9 cellular contexts compared by ENCODE assay signal in genomic region chr5:176610430-176610763, GRCh38. TPM values are rescaled to one million over a fixed set of nuclear protein-coding genes. Genes with fewer than 3 reads are reported as not detected.
DNase-seq lines count a peak whose midpoint lies in the region; ATAC-seq and TF ChIP-seq lines count a peak whose summit lies in the region.
"Had no signal": no experiment of that assay in that cellular context is flagged by ENCODE, and none has a peak within 500 bp of the region (broad histone marks: within the 10 kb centered on the region; RNA-seq: fewer than 3 reads in every experiment).

No MANE protein-coding gene starts in this region.

- intact Hi-C loops in activated CD4-positive, alpha-beta memory T cell treated with anti-CD3 and anti-CD28 coated beads for 36 hours (cut with micrococcal nuclease) = no loop called here

- peaks cover 6 to 20% (median 11%) of the 10 kb centered on the region in 4 donors for H3K4me1 ChIP-seq in upper lobe of left lung

- no peak for TF ChIP-seq CTCF in GM06990 (IDR thresholded peaks at IDR 0.05; ENCODE audit: insufficient read depth, low read length, poor library complexity, severe bottlenecking)
- TF ChIP-seq CTCF in upper lobe of left lung (IDR thresholded peaks at IDR 0.05) = no peak

- no peaks in the 10 kb centered on the region for H3K9me3 Mint-ChIP-seq in activated CD4-positive, alpha-beta memory T cell treated with anti-CD3 and anti-CD28 coated beads for 36 hours
- peaks cover 0 to 1% (median 0%) of the 10 kb centered on the region in 6 donors for H3K9me3 Mint-ChIP-seq in immature natural killer cell

- peak; percentile 10 for ATAC-seq in HG02588 (IDR thresholded peaks at IDR 0.05; ENCODE audit: unreplicated experiment)
- ATAC-seq in upper lobe of left lung (ENCODE audit: low FRiP score in 2 of 2) = no peak

- H3K4me3 ChIP-seq in GM06990 (replicated peaks; ENCODE audit: low read depth, low read length) = peak overlapping the region; percentile 73
- H3K4me3 ChIP-seq in upper lobe of left lung = peak overlapping the region; percentile 72 to 89 (median 78)

- DNase-seq in GM06990 (ENCODE audit: extremely low read depth, insufficient read length) (no peak), immature natural killer cell (no peak), upper lobe of left lung (peak in 1 of 2 donors; percentile 76), cortex of kidney (lab: John Stamatoyannopoulos, UW) (no peak), midbrain (lab: John Stamatoyannopoulos, UW) (no peak), NOMO-1 treated with DMSO at 0.1 percent for 48 hours (lab: John Stamatoyannopoulos, UW; ENCODE audit: unreplicated experiment) (no peak)
- no peak for DNase-seq in activated CD4-positive, alpha-beta memory T cell treated with anti-CD3 and anti-CD28 coated beads for 36 hours

- POLR2A ChIA-PET in activated CD4-positive, alpha-beta memory T cell treated with anti-CD3 and anti-CD28 coated beads for 36 hours (lab: Charles Lee) = no interaction called here

- H3K36me3 ChIP-seq in GM06990 (ENCODE audit: control insufficient read depth, insufficient read depth, low read length) (no peaks in the 10 kb centered on the region), upper lobe of left lung (no peaks in the 10 kb centered on the region)

- H3K27me3 Mint-ChIP-seq in activated CD4-positive, alpha-beta memory T cell treated with anti-CD3 and anti-CD28 coated beads for 36 hours = peaks cover 24% of the 10 kb centered on the region
- peaks cover 9 to 28% (median 22%) of the 10 kb centered on the region in 3 donors for H3K27me3 Mint-ChIP-seq in immature natural killer cell (ENCODE audit: low read depth in 3 of 3)

- no peak for TF ChIP-seq EP300 in upper lobe of left lung (IDR thresholded peaks at IDR 0.05)

- H3K27ac Mint-ChIP-seq in activated CD4-positive, alpha-beta memory T cell treated with anti-CD3 and anti-CD28 coated beads for 36 hours = no peak overlapping the region
- no peak overlapping the region for H3K27ac Mint-ChIP-seq in immature natural killer cell

- CTCF ChIA-PET in activated CD4-positive, alpha-beta memory T cell treated with anti-CD3 and anti-CD28 coated beads for 36 hours (lab: Charles Lee) = no interaction called here

- H3K36me3 Mint-ChIP-seq in activated CD4-positive, alpha-beta memory T cell treated with anti-CD3 and anti-CD28 coated beads for 36 hours = peaks cover 1% of the 10 kb centered on the region
- no peaks in the 10 kb centered on the region for H3K36me3 Mint-ChIP-seq in immature natural killer cell

- no peaks in the 10 kb centered on the region for H3K9me3 ChIP-seq in upper lobe of left lung

- peaks cover 15% of the 10 kb centered on the region for H3K4me1 Mint-ChIP-seq in activated CD4-positive, alpha-beta memory T cell treated with anti-CD3 and anti-CD28 coated beads for 36 hours (ENCODE audit: low read depth)
- peaks cover 10 to 15% of the 10 kb centered on the region in 2 donors for H3K4me1 Mint-ChIP-seq in immature natural killer cell

- H3K4me3 Mint-ChIP-seq in activated CD4-positive, alpha-beta memory T cell treated with anti-CD3 and anti-CD28 coated beads for 36 hours = peak overlapping the region; percentile 63
- peak overlapping the region; percentile 74 to 82 (median 78) for H3K4me3 Mint-ChIP-seq in immature natural killer cell

- H3K27ac ChIP-seq in upper lobe of left lung = peak overlapping the region in 1 of 4 donors; percentile 64

- H3K27me3 ChIP-seq in GM06990 (replicated peaks; ENCODE audit: control insufficient read depth, insufficient read depth, low read length) (no peaks in the 10 kb centered on the region; the same call in 1 of the 2 replicates), upper lobe of left lung (peaks cover 0 to 5% (median 1%) of the 10 kb centered on the region in 4 donors)

- no peak for TF ChIP-seq POLR2A in upper lobe of left lung (IDR thresholded peaks at IDR 0.05)

- 0 to 3% methylated on average over 1 to 25 of the region's 31 CpGs for WGBS in upper lobe of left lung, 2 donors

RNA-seq across cellular contexts. Expression of gene GPRIN1, which starts 0.4 kb away (rescaled TPM):
- total RNA-seq in activated CD4-positive, alpha-beta memory T cell treated with anti-CD3 and anti-CD28 coated beads for 36 hours = 1 to 10 TPM; 4.5 to 5.3 TPM
- under 1 TPM; 0.34 to 0.63 (median 0.46) TPM for polyA plus RNA-seq in immature natural killer cell
- 1 to 10 TPM in 3 of 6 donors, under 1 TPM in 3; under 0.01 to 4.0 (median 1.3) TPM for total RNA-seq in upper lobe of left lung

RNA-seq across cellular contexts. Expression of gene SNCB, which starts 19.9 kb away (rescaled TPM):
- under 1 TPM in 1 of 2 experiments, not detected in 1; 0.31 TPM for total RNA-seq in activated CD4-positive, alpha-beta memory T cell treated with anti-CD3 and anti-CD28 coated beads for 36 hours
- polyA plus RNA-seq in immature natural killer cell = under 1 TPM in 1 of 3 donors, not detected in 2; 0.26 TPM
- not detected for total RNA-seq in upper lobe of left lung
- total RNA-seq: T-helper 1 cell treated with Interleukin-12 subunit alpha and Interleukin-12 subunit beta and Interleukin-4 antibody, amounts not matched to agents 30 ng/mL and 1 ng/mL, for 36 hours had no signal

RNA-seq across cellular contexts. Expression of gene EIF4E1B, which starts 20.1 kb away (rescaled TPM):
- total RNA-seq in activated CD4-positive, alpha-beta memory T cell treated with anti-CD3 and anti-CD28 coated beads for 36 hours = not detected
- not detected for polyA plus RNA-seq in immature natural killer cell
- total RNA-seq in upper lobe of left lung = not detected
- total RNA-seq: T-helper 1 cell treated with Interleukin-12 subunit alpha and Interleukin-12 subunit beta and Interleukin-4 antibody, amounts not matched to agents 30 ng/mL and 1 ng/mL, for 36 hours had no signal

RNA-seq across cellular contexts. Expression of gene TSPAN17, which starts 36.9 kb away (rescaled TPM):
- total RNA-seq in activated CD4-positive, alpha-beta memory T cell treated with anti-CD3 and anti-CD28 coated beads for 36 hours = 10 to 100 TPM; 25.2 to 25.3 TPM
- polyA plus RNA-seq in immature natural killer cell = 10 to 100 TPM; 45.2 to 53.0 (median 49.4) TPM
- 10 to 100 TPM; 20.1 to 36.8 (median 25.6) TPM for total RNA-seq in upper lobe of left lung
